ENCODE assay signal across 12 cellular contexts in the genomic region with DNA sequence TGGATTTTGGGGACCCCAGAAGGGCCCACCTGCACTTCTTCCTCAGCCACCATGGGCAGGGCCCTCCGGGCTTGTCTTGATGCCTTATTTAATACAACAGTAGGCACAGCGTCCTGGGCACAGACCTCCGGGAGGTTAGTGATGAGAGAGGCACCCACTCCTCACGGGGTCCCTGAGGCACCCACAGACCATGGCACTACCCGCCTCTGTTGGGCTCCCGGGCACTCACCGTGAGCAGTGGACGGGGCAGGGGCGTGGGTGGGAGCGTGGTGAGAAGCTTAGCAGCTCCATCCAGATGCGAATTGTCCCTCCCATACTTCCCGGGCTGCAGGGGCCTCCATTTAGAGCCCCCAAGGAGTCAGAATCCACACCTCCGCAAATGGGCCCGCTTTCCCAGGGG. TPM values are rescaled to one million over a fixed set of nuclear protein-coding genes. Genes with fewer than 3 reads are reported as not detected.
DNase-seq lines count a peak whose midpoint lies in the region; TF ChIP-seq lines count a peak whose summit lies in the region.
"Had no signal": no experiment of that assay in that cellular context is flagged by ENCODE, and none has a peak within 500 bp of the region (broad histone marks: within the 10 kb centered on the region; RNA-seq: fewer than 3 reads in every experiment).

No MANE protein-coding gene starts in this region.

- H3K36me3 ChIP-seq in KMS-11 (ENCODE audit: insufficient read depth) (no peaks in the 10 kb centered on the region), esophagus squamous epithelium (no peaks in the 10 kb centered on the region), trophoblast cell (ENCODE audit: control insufficient read depth in 1 of 2, insufficient read depth in 2 of 2, low read length in 2 of 2) (no peaks in the 10 kb centered on the region), adrenal gland (replicated peaks in 1 of 2) (no peaks in the 10 kb centered on the region)
- H3K36me3 ChIP-seq: SJCRH30 had no signal

- peaks cover 8% of the 10 kb centered on the region for H3K79me1 ChIP-seq in trophoblast cell (ENCODE audit: low read length)

- no peak overlapping the region for H2BK5ac ChIP-seq in trophoblast cell (ENCODE audit: low read depth, low read length, poor library complexity)

- H3K27me3 ChIP-seq in KMS-11 (ENCODE audit: insufficient read depth, low read depth) = no peaks in the 10 kb centered on the region
- H3K27me3 ChIP-seq in esophagus squamous epithelium = no peaks in the 10 kb centered on the region
- H3K27me3 ChIP-seq in trophoblast cell (ENCODE audit: insufficient read depth, low read length) = no peaks in the 10 kb centered on the region
- no peaks in the 10 kb centered on the region for H3K27me3 ChIP-seq in adrenal gland

- H4K8ac ChIP-seq in trophoblast cell (ENCODE audit: low read depth, low read length) = peak overlapping the region; percentile 18

- H3K9ac ChIP-seq in KMS-11 = no peak overlapping the region
- no peak overlapping the region for H3K9ac ChIP-seq in trophoblast cell (ENCODE audit: low read length)

- no peaks in the 10 kb centered on the region for H4K20me1 ChIP-seq in KMS-11 (ENCODE audit: insufficient read depth)

- H3K4me3 ChIP-seq in AG09309 (ENCODE audit: control insufficient read depth, low read depth, low read length) (peak overlapping the region; percentile 25), KMS-11 (IDR thresholded peaks at IDR 0.05; ENCODE audit: insufficient read depth, low read depth, low read length) (no peak overlapping the region), esophagus squamous epithelium (peak overlapping the region in 3 of 4 donors; percentile 41 to 65 (median 48)), trophoblast cell (ENCODE audit: low read depth, low read length) (no peak overlapping the region), adrenal gland (peak overlapping the region in 1 of 4 donors; percentile 36)
- H3K4me3 ChIP-seq: lung had no signal

- no peak overlapping the region for H3K23ac ChIP-seq in trophoblast cell (ENCODE audit: low read length)

- no peak overlapping the region for H3K18ac ChIP-seq in trophoblast cell (ENCODE audit: low read length)

- H2BK120ac ChIP-seq in trophoblast cell (ENCODE audit: insufficient read depth, low read length, poor library complexity) = no peak overlapping the region

- H3K14ac ChIP-seq in trophoblast cell (ENCODE audit: low read length) = no peak overlapping the region

- 67% methylated on average over 8 of the region's 14 CpGs; no CpG with 5 or more reads in 1 of the 2 donors for WGBS in esophagus squamous epithelium, 2 donors
- WGBS in trophoblast cell (ENCODE audit: extremely low coverage, insufficient coverage, insufficient read length) = no CpG with 5 or more reads among the region's 14 CpGs
- WGBS in adrenal gland, 4 donors = 69 to 100% (median 72%) methylated on average over 1 to 14 of the region's 14 CpGs

- no peak for DNase-seq in AG09309 (ENCODE audit: low read depth)
- DNase-seq in esophagus squamous epithelium (lab: John Stamatoyannopoulos, UW) = no peak
- DNase-seq in trophoblast cell = no peak
- no peak for DNase-seq in central memory CD4-positive, alpha-beta T cell
- DNase-seq in NCI-H1092 (lab: John Stamatoyannopoulos, UW) = no peak
- DNase-seq in adrenal gland = no peak
- no peak for DNase-seq in SKM-1 treated with dmso at 0.1 percent for 144 hours (lab: John Stamatoyannopoulos, UW; ENCODE audit: unreplicated experiment)
- DNase-seq: amniotic stem cell had no signal

- H4K91ac ChIP-seq in trophoblast cell (ENCODE audit: low read depth, low read length) = no peak overlapping the region

- no peaks in the 10 kb centered on the region for H3K9me3 ChIP-seq in esophagus squamous epithelium
- no peaks in the 10 kb centered on the region for H3K9me3 ChIP-seq in trophoblast cell (ENCODE audit: insufficient read depth, low read depth, low read length)
- H3K9me3 ChIP-seq in adrenal gland (replicated peaks in 1 of 3) = no peaks in the 10 kb centered on the region
- H3K9me3 ChIP-seq: SJCRH30 had no signal

- H3K27ac ChIP-seq in KMS-11 (no peak overlapping the region), esophagus squamous epithelium (peak overlapping the region in 3 of 4 donors; percentile 56 to 74 (median 61)), trophoblast cell (ENCODE audit: low read depth, low read length) (no peak overlapping the region), adrenal gland (no peak overlapping the region)
- H3K27ac ChIP-seq: SJCRH30 had no signal

- H2AK5ac ChIP-seq in trophoblast cell (ENCODE audit: low read length) = no peak overlapping the region

- TF ChIP-seq CTCF in AG09309 (IDR thresholded peaks at IDR 0.05; ENCODE audit: control insufficient read depth, insufficient read depth, low read depth, low read length, missing control alignments) = no peak
- TF ChIP-seq CTCF in KMS-11 (conservative IDR thresholded peaks at IDR 0.05; ENCODE audit: low read depth, low read length) = no peak
- TF ChIP-seq CTCF in esophagus squamous epithelium (IDR thresholded peaks at IDR 0.05) = no peak
- TF ChIP-seq CTCF in adrenal gland (IDR thresholded peaks at IDR 0.05) = no peak

- H3K79me2 ChIP-seq in KMS-11 (ENCODE audit: insufficient read depth, low read depth) = no peaks in the 10 kb centered on the region
- H3K79me2 ChIP-seq in trophoblast cell (ENCODE audit: control insufficient read depth, insufficient read depth, low read length, poor library complexity) = no peaks in the 10 kb centered on the region

- intact Hi-C loops in esophagus squamous epithelium (cut with DNase I) (no loop called here), adrenal gland (cut with DNase I) (no loop called here)

- TF ChIP-seq POLR2A in esophagus squamous epithelium (IDR thresholded peaks at IDR 0.05) (no peak), adrenal gland (IDR thresholded peaks at IDR 0.05) (no peak)

- no peak overlapping the region for H4K12ac ChIP-seq in trophoblast cell (ENCODE audit: low read depth, low read length)

- peaks cover 43% of the 10 kb centered on the region for H3K4me1 ChIP-seq in KMS-11 (ENCODE audit: low read depth, poor library complexity, severe bottlenecking)
- peaks cover 25 to 85% (median 27%) of the 10 kb centered on the region in 3 donors for H3K4me1 ChIP-seq in esophagus squamous epithelium
- peaks cover 10 to 15% of the 10 kb centered on the region in 2 experiments for H3K4me1 ChIP-seq in trophoblast cell (ENCODE audit: control insufficient read depth in 1 of 2, insufficient read depth in 2 of 2, low read length in 2 of 2)
- peaks cover 12 to 13% of the 10 kb centered on the region in 2 donors for H3K4me1 ChIP-seq in adrenal gland (replicated peaks in 1 of 2)
- H3K4me1 ChIP-seq: SJCRH30 had no signal

- H3K4me2 ChIP-seq in KMS-11 (peak overlapping the region; percentile 60), trophoblast cell (ENCODE audit: low read length) (peak overlapping the region; percentile 78)

- peak overlapping the region; percentile 75 for H2AFZ ChIP-seq in KMS-11 (ENCODE audit: low read depth)
- H2AFZ ChIP-seq in trophoblast cell (ENCODE audit: insufficient read depth, low read length, poor library complexity) = no peak overlapping the region

- H2BK12ac ChIP-seq in trophoblast cell (ENCODE audit: low read length) = no peak overlapping the region

- no peak overlapping the region for H3K4ac ChIP-seq in trophoblast cell (ENCODE audit: low read depth, low read length)

RNA-seq across cellular contexts. Expression of gene MESP2, which starts 0.3 kb away (rescaled TPM):
- 1 to 10 TPM in 1 of 4 donors, under 1 TPM in 2, not detected in 1; 0.59 to 2.4 (median 0.83) TPM for total RNA-seq in esophagus squamous epithelium
- 0.10 and 0.22 TPM in 2 replicates for polyA plus RNA-seq in trophoblast cell (2013)
- 1 to 10 TPM in 1 of 8 donors, under 1 TPM in 4, not detected in 3; 0.34 to 1.7 (median 0.72) TPM for total RNA-seq in adrenal gland
- polyA plus RNA-seq in adrenal gland = under 1 TPM; 0.37 to 0.57 (median 0.40) TPM
- total RNA-seq: activated CD4-positive, alpha-beta memory T cell treated with anti-CD3 and anti-CD28 coated beads for 36 hours; SJCRH30 had no signal

RNA-seq across cellular contexts. Expression of gene MESP1, which starts 24.8 kb away (rescaled TPM):
- total RNA-seq in esophagus squamous epithelium (under 1 TPM in 2 of 4 donors, not detected in 2; 0.23 to 0.42 TPM), adrenal gland (1 to 10 TPM; 3.9 to 8.1 (median 6.2) TPM)
- polyA plus RNA-seq in trophoblast cell (2013) = 0.04 and 0.10 TPM in 2 replicates
- polyA plus RNA-seq in adrenal gland = 10 to 100 TPM in 1 of 3 donors, 1 to 10 TPM in 1, under 1 TPM in 1; 0.46 to 11.7 (median 4.3) TPM
- total RNA-seq: SJCRH30 had no signal

RNA-seq across cellular contexts. Expression of gene ANPEP, which starts 38.8 kb away (rescaled TPM):
- 10 to 100 TPM in 1 of 4 donors, 1 to 10 TPM in 3; 1.1 to 10.3 (median 3.4) TPM for total RNA-seq in esophagus squamous epithelium
- polyA plus RNA-seq in trophoblast cell (2013) = 0.23 and 0.40 TPM in 2 replicates
- total RNA-seq in adrenal gland = 10 to 100 TPM in 5 of 8 donors, 1 to 10 TPM in 3; 5.2 to 26.7 (median 15.3) TPM
- polyA plus RNA-seq in adrenal gland = 10 to 100 TPM in 2 of 3 donors, 1 to 10 TPM in 1; 5.5 to 35.8 (median 17.5) TPM

Comparison
In these comparisons a context has a peak if more than half of its experiments do, and no peak if none do; other contexts are left out.
1. H3K4me3 ChIP-seq: peak in AG09309 (single experiment) and esophagus squamous epithelium (3 of 4); none in KMS-11 (single experiment) and trophoblast cell (single experiment).
2. H3K27ac ChIP-seq: peak in esophagus squamous epithelium (3 of 4); none in KMS-11 (single experiment), trophoblast cell (single experiment) and adrenal gland (0 of 5).